22 cellular contexts compared by ENCODE assay signal in genomic region chr15:92409006-92409405, GRCh38.
"Had no signal": no experiment of that assay in that cellular context is flagged by ENCODE, and none has a peak within 500 bp of the region (broad histone marks: within the 10 kb centered on the region; RNA-seq: fewer than 3 reads in every experiment).

No MANE protein-coding gene starts in this region.

- ATAC-seq: activated CD4-positive, CD25-positive, alpha-beta regulatory T cell treated with anti-CD3 and anti-CD28 coated beads, Interleukin-2, amount 50 U/mL, for 24 hours; activated CD8-positive, alpha-beta T cell treated with anti-CD3 and anti-CD28 coated beads for 36 hours; activated T-cell treated with anti-CD3 and anti-CD28 coated beads, Interleukin-2, amount 50 U/mL, for 72 hours; PC-3 had no signal

- H3K27ac ChIP-seq: brain microvascular endothelial cell, cardiac muscle cell, KMS-11 had no signal

- H3K4me3 ChIP-seq: cardiac muscle cell had no signal

- H3K36me3 ChIP-seq: brain microvascular endothelial cell, cardiac muscle cell had no signal

- H3K4me2 ChIP-seq: KMS-11 had no signal

- FAIRE-seq: RCC 7860 had no signal

- H3K9ac ChIP-seq: KMS-11 had no signal

- DNase-seq: activated CD4-positive, alpha-beta T cell treated with anti-CD3 and anti-CD28 coated beads for 4 hours; activated CD8-positive, alpha-beta memory T cell treated with anti-CD3 and anti-CD28 coated beads, Interleukin-2, amount 50 U/mL, for 4 hours; activated CD8-positive, alpha-beta T cell treated with anti-CD3 and anti-CD28 coated beads for 36 hours; activated gamma-delta T cell treated with Interleukin-2 at 50 U/mL for 16 hours; activated naive CD4-positive, alpha-beta T cell treated with anti-CD3 and anti-CD28 coated beads, Interleukin-2, amount 10 ng/mL, durations not matched to agents 7 days and 5 days; activated naive CD8-positive, alpha-beta T cell treated with anti-CD3 and anti-CD28 coated beads for 36 hours; activated T-cell treated with anti-CD3 and anti-CD28 coated beads, Interleukin-2, amount 50 U/mL, for 72 hours; brain microvascular endothelial cell; cerebellar nuclear complex; NCI-H1092; NCI-H1417; NCI-H1930; NCI-H345; NCI-H510A; NCI-H526 treated with DMSO at 0.1 percent for 48 hours; PC-3; SHP77 treated with DMSO at 0.1 percent for 48 hours; T-helper 1 cell had no signal

- H3K27me3 ChIP-seq: brain microvascular endothelial cell, cardiac muscle cell had no signal
